Comparison of ENCODE assay signal across 1 cellular context in the genomic region with DNA sequence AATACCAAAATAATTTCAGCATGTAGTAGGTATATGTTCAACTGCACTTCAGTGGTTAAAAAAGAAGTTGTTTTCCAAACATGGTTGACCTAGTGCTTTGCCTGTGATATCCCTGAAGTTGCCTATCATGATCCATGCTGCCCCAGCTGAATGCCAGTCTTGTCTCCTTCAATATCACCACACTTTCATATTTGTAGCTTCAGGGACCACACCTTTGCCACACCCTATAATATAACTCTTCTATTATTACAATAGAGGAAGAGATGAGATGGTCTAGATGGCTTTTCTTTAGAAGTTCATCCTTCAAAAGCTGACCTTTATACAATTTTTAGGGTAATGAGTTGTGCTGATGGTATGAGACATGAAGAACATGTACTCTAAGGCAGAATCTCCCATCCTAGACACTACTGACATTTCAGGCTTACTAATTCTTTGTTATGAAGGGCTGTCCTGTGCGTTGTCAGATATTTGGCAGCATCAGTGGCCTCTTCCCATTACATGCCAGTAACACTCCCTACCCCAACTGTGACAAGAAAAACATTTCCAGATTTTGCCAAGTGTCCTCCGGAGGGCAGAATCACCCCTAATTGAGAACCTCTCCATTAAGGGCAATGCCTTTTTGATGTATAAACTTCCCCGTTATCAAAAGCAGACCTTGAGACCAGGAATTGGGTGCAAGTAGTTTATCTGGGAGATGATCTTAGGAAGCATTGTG.
TF ChIP-seq lines count a peak whose summit lies in the region.

No MANE protein-coding gene starts in this region.

TF ChIP-seq in H1, 55 proteins besides CTCF, POLR2A, EP300 and RAD21:
- TF ChIP-seq CBX5 (IDR thresholded peaks at IDR 0.05; ENCODE audit: low read depth, low read length), result no peak
- no peak for TF ChIP-seq TAF7 (optimal IDR thresholded peaks at IDR 0.05; ENCODE audit: borderline replicate concordance, low read depth, low read length)
- no peak for TF ChIP-seq SP1 (IDR thresholded peaks at IDR 0.05; ENCODE audit: low read depth, low read length)
- no peak for TF ChIP-seq CEBPB (IDR thresholded peaks at IDR 0.05; ENCODE audit: low read depth, low read length)
- no peak for TF ChIP-seq TCF12 (IDR thresholded peaks at IDR 0.05; ENCODE audit: low read depth, low read length)
- TF ChIP-seq TEAD4 (IDR thresholded peaks at IDR 0.05; ENCODE audit: low read depth, low read length), result no peak
- no peak for TF ChIP-seq POU5F1 (IDR thresholded peaks at IDR 0.05; ENCODE audit: low read depth, low read length)
- TF ChIP-seq RNF2 (IDR thresholded peaks at IDR 0.05; ENCODE audit: borderline replicate concordance, low read depth, low read length, missing control alignments, poor library complexity, severe bottlenecking), result no peak
- TF ChIP-seq GABPA (IDR thresholded peaks at IDR 0.05; ENCODE audit: borderline replicate concordance, insufficient read depth, low read length), result no peak
- TF ChIP-seq, protein P1, sequence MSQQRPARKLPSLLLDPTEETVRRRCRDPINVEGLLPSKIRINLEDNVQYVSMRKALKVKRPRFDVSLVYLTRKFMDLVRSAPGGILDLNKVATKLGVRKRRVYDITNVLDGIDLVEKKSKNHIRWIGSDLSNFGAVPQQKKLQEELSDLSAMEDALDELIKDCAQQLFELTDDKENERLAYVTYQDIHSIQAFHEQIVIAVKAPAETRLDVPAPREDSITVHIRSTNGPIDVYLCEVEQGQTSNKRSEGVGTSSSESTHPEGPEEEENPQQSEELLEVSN (IDR thresholded peaks at IDR 0.05), result no peak
- TF ChIP-seq RFX5 (IDR thresholded peaks at IDR 0.05; ENCODE audit: borderline replicate concordance, low read depth, low read length), result no peak
- TF ChIP-seq SP4 (IDR thresholded peaks at IDR 0.05; ENCODE audit: low read length), result no peak
